14 cellular contexts compared by ENCODE assay signal in genomic region chr17:45403906-45404490, GRCh38.
"Had no signal": no experiment of that assay in that cellular context is flagged by ENCODE, and none has a peak within 500 bp of the region (broad histone marks: within the 10 kb centered on the region; RNA-seq: fewer than 3 reads in every experiment).

No MANE protein-coding gene starts in this region.

- H3K9me3 ChIP-seq: tibial nerve had no signal

- H3K27me3 Mint-ChIP-seq: activated CD4-positive, alpha-beta memory T cell treated with anti-CD3 and anti-CD28 coated beads for 36 hours; activated naive CD4-positive, alpha-beta T cell treated with anti-CD3 and anti-CD28 coated beads, Interleukin-2, amount 10 ng/mL, durations not matched to agents 7 days and 5 days; activated T-helper 17 cell treated with anti-CD3 and anti-CD28 coated beads, Interleukin-2, amount 50 U/mL, for 72 hours had no signal

- H3K4me3 Mint-ChIP-seq: activated CD4-positive, alpha-beta memory T cell treated with anti-CD3 and anti-CD28 coated beads for 36 hours; activated naive CD4-positive, alpha-beta T cell treated with anti-CD3 and anti-CD28 coated beads, Interleukin-2, amount 10 ng/mL, durations not matched to agents 7 days and 5 days; activated T-helper 17 cell treated with anti-CD3 and anti-CD28 coated beads, Interleukin-2, amount 50 U/mL, for 72 hours; brain had no signal

- H3K36me3 Mint-ChIP-seq: brain had no signal

- H3K9me3 Mint-ChIP-seq: activated CD4-positive, alpha-beta memory T cell treated with anti-CD3 and anti-CD28 coated beads for 36 hours; activated naive CD4-positive, alpha-beta T cell treated with anti-CD3 and anti-CD28 coated beads, Interleukin-2, amount 10 ng/mL, durations not matched to agents 7 days and 5 days; activated T-helper 17 cell treated with anti-CD3 and anti-CD28 coated beads, Interleukin-2, amount 50 U/mL, for 72 hours; brain had no signal

- H3K27ac ChIP-seq: hepatocyte, tibial nerve had no signal

- H3K27me3 ChIP-seq: hepatocyte had no signal

- DNase-seq: activated CD4-positive, alpha-beta memory T cell treated with anti-CD3 and anti-CD28 coated beads for 36 hours; activated CD4-positive, CD25-positive, alpha-beta regulatory T cell treated with anti-CD3 and anti-CD28 coated beads, Interleukin-2, amount 50 U/mL, for 72 hours; activated naive CD4-positive, alpha-beta T cell treated with anti-CD3 and anti-CD28 coated beads, Interleukin-2, amount 10 ng/mL, durations not matched to agents 7 days and 5 days; amygdala; erythroblast; kidney glomerular epithelial cell; nucleus accumbens; small intestine; T-helper 2 cell had no signal

- H3K27ac Mint-ChIP-seq: activated T-helper 17 cell treated with anti-CD3 and anti-CD28 coated beads, Interleukin-2, amount 50 U/mL, for 72 hours; brain; progenitor cell of endocrine pancreas had no signal

- ATAC-seq: activated T-helper 17 cell treated with anti-CD3 and anti-CD28 coated beads, Interleukin-2, amount 50 U/mL, for 72 hours had no signal

- H3K4me3 ChIP-seq: hepatocyte, tibial nerve had no signal
